ENCODE assay signal across 11 cellular contexts in genomic region chr1:232978091-232978634, GRCh38. TPM values are rescaled to one million over a fixed set of nuclear protein-coding genes. Genes with fewer than 3 reads are reported as not detected.
DNase-seq lines count a peak whose midpoint lies in the region; ATAC-seq and TF ChIP-seq lines count a peak whose summit lies in the region.
"Had no signal": no experiment of that assay in that cellular context is flagged by ENCODE, and none has a peak within 500 bp of the region (broad histone marks: within the 10 kb centered on the region; RNA-seq: fewer than 3 reads in every experiment).

No MANE protein-coding gene starts in this region.

- H3K9me3 ChIP-seq in right atrium auricular region (peaks cover 0 to 13% of the 10 kb centered on the region in 2 donors), SJSA1 (replicated peaks) (peaks cover 11% of the 10 kb centered on the region; the same call in 1 of the 2 replicates), upper lobe of right lung (peaks cover 4% of the 10 kb centered on the region)

- H3K4me3 ChIP-seq in right atrium auricular region (no peak overlapping the region), SJSA1 (no peak overlapping the region), upper lobe of right lung (no peak overlapping the region)
- H3K4me3 ChIP-seq: HAP-1, SJCRH30 had no signal

- no peaks in the 10 kb centered on the region for H3K27me3 ChIP-seq in right atrium auricular region
- H3K27me3 ChIP-seq in SJSA1 (replicated peaks): no peaks in the 10 kb centered on the region
- no peaks in the 10 kb centered on the region for H3K27me3 ChIP-seq in upper lobe of right lung
- H3K27me3 ChIP-seq: SJCRH30 had no signal

- H3K4me1 ChIP-seq in right atrium auricular region: peaks cover 0 to 12% of the 10 kb centered on the region in 2 donors
- H3K4me1 ChIP-seq in SJSA1 (replicated peaks): peaks cover 44% of the 10 kb centered on the region
- H3K4me1 ChIP-seq in upper lobe of right lung: peaks cover 7% of the 10 kb centered on the region
- H3K4me1 ChIP-seq: HAP-1 had no signal

- intact Hi-C loops in cardiac septum (cut with DNase I) (no loop called here), upper lobe of right lung (cut with DNase I) (no loop called here)

- TF ChIP-seq CTCF in right atrium auricular region (IDR thresholded peaks at IDR 0.05) (no peak), upper lobe of right lung (IDR thresholded peaks at IDR 0.05) (no peak)

- DNase-seq in right atrium auricular region (ENCODE audit: low spot score): peak; percentile 48
- DNase-seq in cardiac septum (ENCODE audit: low spot score): no peak
- peak in 1 of 2 experiments; percentile 50 for DNase-seq in SJSA1 (ENCODE audit: low read depth in 1 of 2, low spot score in 2 of 2)
- DNase-seq in upper lobe of right lung: no peak
- no peak for DNase-seq in NCI-H2227 treated with DMSO at 0.1 percent for 48 hours (lab: John Stamatoyannopoulos, UW)
- no peak for DNase-seq in NCI-H146 treated with DMSO at 0.1 percent for 48 hours (lab: John Stamatoyannopoulos, UW; ENCODE audit: unreplicated experiment)

- ATAC-seq in esophagus mucosa (peak; percentile 63), upper lobe of right lung (peak; percentile 59), GM21515 (IDR thresholded peaks at IDR 0.05; ENCODE audit: unreplicated experiment) (no peak)

- H3K27ac ChIP-seq in right atrium auricular region (no peak overlapping the region), SJSA1 (peak overlapping the region; percentile 5; the same call in 1 of the 2 replicates), upper lobe of right lung (no peak overlapping the region)
- H3K27ac ChIP-seq: HL-60, SJCRH30 had no signal

- H3K36me3 ChIP-seq in right atrium auricular region: peaks cover 6% of the 10 kb centered on the region
- H3K36me3 ChIP-seq in SJSA1: peaks cover 35% of the 10 kb centered on the region
- no peaks in the 10 kb centered on the region for H3K36me3 ChIP-seq in upper lobe of right lung
- H3K36me3 ChIP-seq: SJCRH30 had no signal

RNA-seq across cellular contexts. Expression of gene NTPCR, which starts 27.8 kb away (rescaled TPM):
- 10 to 100 TPM; 27.3 to 39.3 TPM for total RNA-seq in right atrium auricular region
- total RNA-seq in cardiac septum: 47.1 TPM
- 40.2 and 46.6 TPM in 2 replicates for total RNA-seq in SJSA1 (2014; rRNA removed; shearing (Covaris generic))
- total RNA-seq in esophagus mucosa: 44.0 TPM
- 28.7 TPM for total RNA-seq in upper lobe of right lung
